11 cellular contexts compared by ENCODE assay signal in genomic region chr18:9912285-9912684, GRCh38. TPM values are rescaled to one million over a fixed set of nuclear protein-coding genes. Genes with fewer than 3 reads are reported as not detected.
DNase-seq lines count a peak whose midpoint lies in the region; ATAC-seq and TF ChIP-seq lines count a peak whose summit lies in the region.
"Not testable (repeated sequence)": the region's sequence is repeated elsewhere in the genome, so short reads cannot be mapped to it uniquely, and the experiment has no call there.
"Had no signal": no experiment of that assay in that cellular context is flagged by ENCODE, and none has a peak within 500 bp of the region (broad histone marks: within the 10 kb centered on the region; RNA-seq: fewer than 3 reads in every experiment).

No MANE protein-coding gene starts in this region.

- not testable (repeated sequence) for TF ChIP-seq POLR2A in vagina (IDR thresholded peaks at IDR 0.05)

- H4K20me1 ChIP-seq in GM23338 (replicated peaks; ENCODE audit: insufficient read depth) (peaks cover 15% of the 10 kb centered on the region), neural progenitor cell (ENCODE audit: low read depth) (peaks cover 27% of the 10 kb centered on the region)

- not testable (repeated sequence) for H3K9me2 ChIP-seq in GM23338 (ENCODE audit: insufficient read depth)

- not testable (repeated sequence) for DNase-seq in CD4-positive, alpha-beta T cell; GM23338 (ENCODE audit: low spot score); activated naive CD4-positive, alpha-beta T cell treated with anti-CD3 and anti-CD28 coated beads, Interleukin-2, amount 10 ng/mL, durations not matched to agents 7 days and 5 days; neural progenitor cell (ENCODE audit: low spot score); vagina (ENCODE audit: extremely low spot score in 2 of 2)
- peak; percentile 19 for DNase-seq in NCI-H2227 (lab: John Stamatoyannopoulos, UW; ENCODE audit: unreplicated experiment)
- peak; percentile 8 to 20 for DNase-seq in SJCRH30
- DNase-seq in immature natural killer cell, result peak in 2 of 3 donors; percentile 4 to 10

- peaks cover 31% of the 10 kb centered on the region for H3K4me1 Mint-ChIP-seq in CD4-positive, alpha-beta T cell (ENCODE audit: low read depth)
- H3K4me1 Mint-ChIP-seq in GM23338 (peaks cover 18% of the 10 kb centered on the region), immature natural killer cell (peaks cover 26 to 31% of the 10 kb centered on the region in 2 donors), neural progenitor cell (peaks cover 27% of the 10 kb centered on the region)
- H3K4me1 Mint-ChIP-seq in activated naive CD4-positive, alpha-beta T cell treated with anti-CD3 and anti-CD28 coated beads, Interleukin-2, amount 10 ng/mL, durations not matched to agents 7 days and 5 days, result peaks cover 31% of the 10 kb centered on the region

- not testable (repeated sequence) for H3K9me3 ChIP-seq in CD4-positive, alpha-beta T cell (ENCODE audit: control insufficient read depth, low read length); SJCRH30 (replicated peaks); neural progenitor cell (ENCODE audit: low read depth); vagina

- H3K36me3 Mint-ChIP-seq in CD4-positive, alpha-beta T cell (ENCODE audit: low read depth); GM23338 (ENCODE audit: low read depth); activated naive CD4-positive, alpha-beta T cell treated with anti-CD3 and anti-CD28 coated beads, Interleukin-2, amount 10 ng/mL, durations not matched to agents 7 days and 5 days; immature natural killer cell; neural progenitor cell: not testable (repeated sequence)

- intact Hi-C loops in CD4-positive, alpha-beta T cell (cut with DNase I, micrococcal nuclease), result loop anchor here (2.0 to 10.0 kb wide), 9 partner anchors 295 to 1940 kb away; partner anchors contain the start of genes NDUFV2 (in 2 of the 2), CHMP1B (in 1 of the 2), PPP4R1 (in 1 of the 2) and RALBP1 (in 1 of the 2)
- intact Hi-C loops in vagina (cut with DNase I), result not testable (repeated sequence)

- H3K27me3 ChIP-seq in CD4-positive, alpha-beta T cell (ENCODE audit: control insufficient read depth, insufficient read depth, low read length); GM23338 (ENCODE audit: insufficient read depth); SJCRH30; neural progenitor cell; vagina: not testable (repeated sequence)

- H3K9ac ChIP-seq in neural progenitor cell, result not testable (repeated sequence)

- H3K4me2 ChIP-seq in GM23338, neural progenitor cell: not testable (repeated sequence)

- POLR2A ChIA-PET in CD4-positive, alpha-beta T cell (lab: Charles Lee), result interaction anchor here (0.6 kb wide), 1 partner anchor 21 kb away, joined by 3 read pairs; no protein-coding TSS in a partner anchor

- not testable (repeated sequence) for H3K9me3 Mint-ChIP-seq in CD4-positive, alpha-beta T cell; GM23338; activated naive CD4-positive, alpha-beta T cell treated with anti-CD3 and anti-CD28 coated beads, Interleukin-2, amount 10 ng/mL, durations not matched to agents 7 days and 5 days; immature natural killer cell; neural progenitor cell

- H3F3A ChIP-seq in GM23338 (replicated peaks; ENCODE audit: low read depth); neural progenitor cell (ENCODE audit: low read depth): not testable (repeated sequence)

- H3K27me3 Mint-ChIP-seq in CD4-positive, alpha-beta T cell, result peaks cover 16% of the 10 kb centered on the region
- not testable (repeated sequence) for H3K27me3 Mint-ChIP-seq in GM23338 (ENCODE audit: insufficient read depth, low read depth, poor library complexity); neural progenitor cell (ENCODE audit: insufficient read depth, low read depth)
- H3K27me3 Mint-ChIP-seq in activated naive CD4-positive, alpha-beta T cell treated with anti-CD3 and anti-CD28 coated beads, Interleukin-2, amount 10 ng/mL, durations not matched to agents 7 days and 5 days, result peaks cover 23% of the 10 kb centered on the region
- H3K27me3 Mint-ChIP-seq in immature natural killer cell (ENCODE audit: low read depth in 3 of 3), result peaks cover 7 to 27% (median 17%) of the 10 kb centered on the region in 3 donors

- not testable (repeated sequence) for H2AFZ ChIP-seq in GM23338
- peak overlapping the region; percentile 94 for H2AFZ ChIP-seq in neural progenitor cell (replicated peaks)

- H3K4me3 Mint-ChIP-seq in CD4-positive, alpha-beta T cell, result peak overlapping the region; percentile 94
- H3K4me3 Mint-ChIP-seq in GM23338, result peak overlapping the region; percentile 83; the same call in 2 of the 3 replicates
- H3K4me3 Mint-ChIP-seq in activated naive CD4-positive, alpha-beta T cell treated with anti-CD3 and anti-CD28 coated beads, Interleukin-2, amount 10 ng/mL, durations not matched to agents 7 days and 5 days, result peak overlapping the region; percentile 84
- not testable (repeated sequence) for H3K4me3 Mint-ChIP-seq in immature natural killer cell
- H3K4me3 Mint-ChIP-seq in neural progenitor cell, result peak overlapping the region; percentile 91

- not testable (repeated sequence) for H3K27ac ChIP-seq in CD4-positive, alpha-beta T cell (ENCODE audit: low read depth, low read length); GM23338 (ENCODE audit: low read depth); SJCRH30; neural progenitor cell
- peak overlapping the region; percentile 99 for H3K27ac ChIP-seq in vagina

- not testable (repeated sequence) for TF ChIP-seq CTCF in CD4-positive, alpha-beta T cell (IDR thresholded peaks at IDR 0.05); GM23338 (conservative IDR thresholded peaks at IDR 0.05; ENCODE audit: low read depth in 2 of 2); neural progenitor cell (IDR thresholded peaks at IDR 0.05); vagina (IDR thresholded peaks at IDR 0.05)

- not testable (repeated sequence) for ATAC-seq in CD4-positive, alpha-beta T cell (ENCODE audit: poor library complexity); GM23338

- CTCF ChIA-PET in CD4-positive, alpha-beta T cell (lab: Charles Lee), result interaction anchor here (0.6 to 0.8 kb wide), 3 partner anchors 15 to 1718 kb away, joined by 3 to 4 read pairs (median 3); no protein-coding TSS in a partner anchor
- CTCF ChIA-PET in activated naive CD4-positive, alpha-beta T cell treated with anti-CD3 and anti-CD28 coated beads, Interleukin-2, amount 10 ng/mL, durations not matched to agents 7 days and 5 days (lab: Charles Lee), result not testable (repeated sequence)

- not testable (repeated sequence) for H3K36me3 ChIP-seq in GM23338 (ENCODE audit: insufficient read depth); SJCRH30; neural progenitor cell; vagina

- H3K27ac Mint-ChIP-seq in CD4-positive, alpha-beta T cell, result peak overlapping the region; percentile 90
- H3K27ac Mint-ChIP-seq in GM23338; activated naive CD4-positive, alpha-beta T cell treated with anti-CD3 and anti-CD28 coated beads, Interleukin-2, amount 10 ng/mL, durations not matched to agents 7 days and 5 days; immature natural killer cell; neural progenitor cell: not testable (repeated sequence)

- H3K4me1 ChIP-seq in GM23338 (ENCODE audit: insufficient read depth) (peaks cover 26% of the 10 kb centered on the region), neural progenitor cell (peaks cover 19% of the 10 kb centered on the region), vagina (peaks cover 21% of the 10 kb centered on the region)
- H3K4me1 ChIP-seq in SJCRH30, result not testable (repeated sequence)

- H3K79me2 ChIP-seq in GM23338 (replicated peaks; ENCODE audit: insufficient read depth) (peaks cover 27% of the 10 kb centered on the region), neural progenitor cell (ENCODE audit: low read depth) (peaks cover 31% of the 10 kb centered on the region)

- H3K4me3 ChIP-seq in GM23338, SJCRH30, neural progenitor cell, vagina: not testable (repeated sequence)

RNA-seq across cellular contexts. Expression of gene VAPA, which starts 1.5 kb away (rescaled TPM):
- total RNA-seq in CD4-positive, alpha-beta T cell, result 100 to 1,000 TPM; 162 to 177 TPM
- total RNA-seq in GM23338 (2014; rRNA removed; shearing (Covaris generic)), result 166 and 178 TPM in 2 replicates
- polyA plus RNA-seq in GM23338 (2016; fragmentation: Nextera tagmentation; extraction: Ambion mirVana), result 158 and 162 TPM in 2 replicates
- total RNA-seq in SJCRH30 (2014; rRNA removed; shearing (Covaris generic)), result 154 and 164 TPM in 2 replicates
- 100 to 1,000 TPM; 187 to 252 (median 235) TPM for polyA plus RNA-seq in immature natural killer cell
- 165 and 285 TPM in 2 replicates for total RNA-seq in neural progenitor cell (ENCODE audit: low replicate concordance)
- 210 TPM for total RNA-seq in vagina

RNA-seq across cellular contexts. Expression of gene TXNDC2, which starts 26.5 kb away (rescaled TPM):
- total RNA-seq in CD4-positive, alpha-beta T cell, result not detected
- not detected in 2 replicates for total RNA-seq in GM23338 (2014; rRNA removed; shearing (Covaris generic))
- polyA plus RNA-seq in GM23338 (2016; fragmentation: Nextera tagmentation; extraction: Ambion mirVana) (0.16 TPM in 1 of 2 replicates, not detected in the other), immature natural killer cell (not detected)
- total RNA-seq in SJCRH30 (2014; rRNA removed; shearing (Covaris generic)), result 0.06 and 0.08 TPM in 2 replicates
- total RNA-seq in neural progenitor cell (ENCODE audit: low replicate concordance) (not detected in 2 replicates), vagina (0.49 TPM)
- total RNA-seq: G401, HT-29, T-cell had no signal
